In the genomic region with DNA sequence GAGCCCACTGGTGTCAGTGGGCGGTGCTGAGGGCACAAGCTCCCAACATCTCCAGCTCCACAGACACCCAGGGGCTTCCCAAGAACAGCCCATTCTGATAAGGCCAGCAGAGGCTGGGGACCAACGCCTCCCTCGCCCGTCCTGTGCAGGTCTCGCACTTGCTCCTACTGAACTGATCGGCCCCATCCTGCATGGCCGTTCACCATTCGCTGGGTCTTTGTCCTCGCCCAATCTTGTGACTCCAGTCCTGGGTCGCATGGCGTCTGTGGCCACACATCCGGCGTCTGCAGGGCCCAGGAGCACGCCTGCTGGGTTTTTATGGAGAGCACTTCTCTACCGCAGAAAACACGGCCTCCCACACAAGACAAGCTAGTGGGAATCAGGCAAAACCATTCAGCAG, we compare ENCODE assay signal across 30 cellular contexts. TPM values are rescaled to one million over a fixed set of nuclear protein-coding genes. Genes with fewer than 3 reads are reported as not detected.
DNase-seq lines count a peak whose midpoint lies in the region; ATAC-seq, FAIRE-seq and TF ChIP-seq lines count a peak whose summit lies in the region.
"Had no signal": no experiment of that assay in that cellular context is flagged by ENCODE, and none has a peak within 500 bp of the region (broad histone marks: within the 10 kb centered on the region; RNA-seq: fewer than 3 reads in every experiment).

No MANE protein-coding gene starts in this region.

- H4K5ac ChIP-seq in H1 (ENCODE audit: insufficient read length, low read depth, low read length): no peak overlapping the region

- H4K8ac ChIP-seq in H1 (ENCODE audit: extremely low read depth, insufficient read depth, low read length): peak overlapping the region; percentile 25; the same call in 1 of the 2 replicates

- no peak overlapping the region for H2BK20ac ChIP-seq in H1 (ENCODE audit: low read length)

- H3K9ac ChIP-seq in H1 (replicated peaks in 1 of 4; ENCODE audit: extremely low read depth in 1 of 4, low read depth in 3 of 4, low read length in 3 of 4): no peak overlapping the region
- H3K9ac ChIP-seq: BLaER1 treated with 17β-estradiol and CSF1 and Interleukin-3, amounts not matched to agents 10 nM and 100 nM; SK-N-SH had no signal

- no peak overlapping the region for H3K4me3 Mint-ChIP-seq in CD14-positive monocyte
- H3K4me3 Mint-ChIP-seq: CD8-positive, alpha-beta T cell had no signal

- no peak for TF ChIP-seq POLR2A in H1 (IDR thresholded peaks at IDR 0.05; ENCODE audit: control extremely low read depth in 1 of 2, low read depth in 2 of 2, low read length in 2 of 2)

- no peak overlapping the region for H3K4me2 ChIP-seq in H1 (ENCODE audit: insufficient read depth in 1 of 2, low read depth in 2 of 2, low read length in 2 of 2)
- H3K4me2 ChIP-seq in osteoblast (ENCODE audit: insufficient read depth, low read length): no peak overlapping the region
- H3K4me2 ChIP-seq: SK-N-SH had no signal

- H3K9me3 Mint-ChIP-seq in CD14-positive monocyte: no peaks in the 10 kb centered on the region
- H3K9me3 Mint-ChIP-seq: CD8-positive, alpha-beta T cell had no signal

- 94% methylated on average over 15 of the region's 16 CpGs; no CpG with 5 or more reads in 1 of the 2 experiments for WGBS in H1 (ENCODE audit: extremely low coverage in 1 of 2, insufficient coverage in 1 of 2, insufficient read length in 1 of 2, insufficient replicate concordance in 2 of 2, low coverage in 1 of 2, low lambda C conversion rate in 2 of 2, missing lambda C conversion rate in 1 of 2), 2 experiments

- H3K14ac ChIP-seq in H1 (ENCODE audit: insufficient read length): no peak overlapping the region

- ATAC-seq in left cardiac atrium: no peak
- no peak for ATAC-seq in GM18502 (IDR thresholded peaks at IDR 0.05; ENCODE audit: poor library complexity, unreplicated experiment)
- ATAC-seq: CD8-positive, alpha-beta T cell; GM12878; HCT116 had no signal

- H3K27me3 ChIP-seq in right atrium auricular region (no peaks in the 10 kb centered on the region), H1 (replicated peaks in 1 of 4; ENCODE audit: control insufficient read depth in 3 of 4, extremely low read depth in 1 of 4, insufficient read depth in 3 of 4, low read length in 3 of 4) (no peaks in the 10 kb centered on the region), osteoblast (ENCODE audit: insufficient read depth, low read length) (peaks cover 3% of the 10 kb centered on the region)

- H4K20me1 ChIP-seq in H1 (replicated peaks in 1 of 2; ENCODE audit: control insufficient read depth in 1 of 2, insufficient read depth in 2 of 2, low read length in 2 of 2) (peaks cover 3 to 6% of the 10 kb centered on the region in 2 experiments), osteoblast (ENCODE audit: insufficient read depth, low read length) (peaks cover 22% of the 10 kb centered on the region)

- no peak overlapping the region for H3K23ac ChIP-seq in H1 (ENCODE audit: insufficient read length)

- H3K9me3 ChIP-seq in right atrium auricular region (no peaks in the 10 kb centered on the region), H1 (ENCODE audit: insufficient read depth in 2 of 2, low read depth in 1 of 2, low read length in 1 of 2) (no peaks in the 10 kb centered on the region), osteoblast (ENCODE audit: low read depth, low read length) (no peaks in the 10 kb centered on the region)
- H3K9me3 ChIP-seq: BLaER1 treated with 17β-estradiol and CSF1 and Interleukin-3, amounts not matched to agents 10 nM and 100 nM; Caco-2; SK-N-SH had no signal

- peak overlapping the region in 2 of 7 donors; percentile 30 to 51 for H3K27ac Mint-ChIP-seq in CD14-positive monocyte
- H3K27ac Mint-ChIP-seq: CD8-positive, alpha-beta T cell had no signal

- H2BK12ac ChIP-seq in H1 (ENCODE audit: low read depth, low read length): no peak overlapping the region

- peaks cover 2 to 5% of the 10 kb centered on the region in 2 donors for H3K36me3 Mint-ChIP-seq in CD14-positive monocyte

- H3K79me2 ChIP-seq in H1 (ENCODE audit: control insufficient read depth in 1 of 2, insufficient read depth in 2 of 2, low read length in 2 of 2) (no peaks in the 10 kb centered on the region), osteoblast (ENCODE audit: insufficient read depth, low read length) (no peaks in the 10 kb centered on the region)

- H2AFZ ChIP-seq in H1 (ENCODE audit: low read length) (no peak overlapping the region), osteoblast (ENCODE audit: low read length) (no peak overlapping the region)

- no peak for TF ChIP-seq CTCF in right atrium auricular region (IDR thresholded peaks at IDR 0.05)
- TF ChIP-seq CTCF in H1 (IDR thresholded peaks at IDR 0.05; ENCODE audit: control extremely low read depth in 1 of 3, insufficient read depth in 1 of 3, low read depth in 1 of 3, low read length in 3 of 3): no peak
- no peak for TF ChIP-seq CTCF in osteoblast (IDR thresholded peaks at IDR 0.05; ENCODE audit: extremely low read depth, low read depth, low read length)
- no peak for TF ChIP-seq CTCF in CD14-positive monocyte (IDR thresholded peaks at IDR 0.05)

- no peak for TF ChIP-seq EP300 in H1 (IDR thresholded peaks at IDR 0.05; ENCODE audit: borderline replicate concordance in 1 of 2, low read depth in 2 of 2, low read length in 2 of 2)

- CTCF ChIA-PET in H1 (lab: Charles Lee; ENCODE audit: partially characterized antibody): interaction anchor here (1.1 to 2.4 kb wide), 3 partner anchors 10 to 82 kb away, joined by 3 to 18 read pairs (median 3); no protein-coding TSS in a partner anchor

- no peak for FAIRE-seq in H1 (lab: Jason Lieb, UNC)
- FAIRE-seq: A204.1, GM12878, K562 had no signal

- no peak for TF ChIP-seq RAD21 in H1 (IDR thresholded peaks at IDR 0.05 in 1 of 2, conservative IDR thresholded peaks at IDR 0.05 in 1 of 2; ENCODE audit: low read depth in 2 of 2, low read length in 2 of 2)

- no peaks in the 10 kb centered on the region for H3K4me1 Mint-ChIP-seq in CD14-positive monocyte

- H3K27ac ChIP-seq in right atrium auricular region (peak overlapping the region; percentile 3 to 51), H1 (ENCODE audit: low read depth, low read length) (no peak overlapping the region), osteoblast (ENCODE audit: low read depth, low read length) (no peak overlapping the region)

- no peak overlapping the region for H2BK5ac ChIP-seq in H1 (ENCODE audit: low read depth, low read length)

- H2AK5ac ChIP-seq in H1 (ENCODE audit: low read depth, low read length): no peak overlapping the region

- H3K23me2 ChIP-seq in H1 (ENCODE audit: low read depth, low read length): no peaks in the 10 kb centered on the region

- POLR2A ChIA-PET in H1 (lab: Charles Lee; ENCODE audit: partially characterized antibody): no interaction called here

- H4K91ac ChIP-seq in H1 (replicated peaks; ENCODE audit: insufficient read length, low read length): no peak overlapping the region

- H2BK15ac ChIP-seq in H1 (ENCODE audit: low read length): no peak overlapping the region

- H3K36me3 ChIP-seq in right atrium auricular region (peaks cover 5% of the 10 kb centered on the region), H1 (ENCODE audit: control insufficient read depth in 2 of 4, insufficient read depth in 4 of 4, low read length in 3 of 4) (no peaks in the 10 kb centered on the region; a peak in 1 of 8 replicates), osteoblast (ENCODE audit: insufficient read depth, low read length) (peaks cover under 1% of the 10 kb centered on the region)

- H3K79me1 ChIP-seq in H1 (ENCODE audit: low read depth, low read length): no peaks in the 10 kb centered on the region

- peaks cover 0 to 18% of the 10 kb centered on the region in 2 donors for H3K4me1 ChIP-seq in right atrium auricular region
- H3K4me1 ChIP-seq in H1 (replicated peaks in 1 of 4; ENCODE audit: control insufficient read depth in 3 of 4, insufficient read depth in 4 of 4, low read length in 3 of 4): no peaks in the 10 kb centered on the region
- H3K4me1 ChIP-seq in osteoblast (ENCODE audit: insufficient read depth, low read length): no peaks in the 10 kb centered on the region
- H3K4me1 ChIP-seq: Caco-2 had no signal

- no peak overlapping the region for H3K56ac ChIP-seq in H1 (replicated peaks; ENCODE audit: insufficient read length, low read depth, low read length)

- DNase-seq in right atrium auricular region (ENCODE audit: low spot score) (no peak), left cardiac atrium (no peak), H1 (ENCODE audit: low read depth in 1 of 2, low spot score in 2 of 2) (peak in 1 of 2 experiments; percentile 38), osteoblast (ENCODE audit: insufficient read length, low spot score, missing footprints) (peak; percentile 55), CD14-positive monocyte (ENCODE audit: low spot score) (no peak), HUDEP-2 (lab: John Stamatoyannopoulos, UW; ENCODE audit: unreplicated experiment in 76 of 76) (no peak)
- DNase-seq: Caco-2; CD8-positive, alpha-beta T cell; DMS79; EL; GDM1; GOT3; Kasumi-1; NCI-H1092 treated with DMSO at 0.1 percent for 48 hours; NCI-H1436; NCI-H187; NCI-H2081 treated with DMSO at 0.1 percent for 48 hours; NCI-H2171; NCI-H226; NCI-H510A; NCI-H69; SK-N-SH had no signal

- no peak overlapping the region for H3K4ac ChIP-seq in H1 (replicated peaks; ENCODE audit: insufficient read length, low read depth, low read length)

- no peak overlapping the region for H2BK120ac ChIP-seq in H1 (replicated peaks; ENCODE audit: low read depth, low read length)

- no peak overlapping the region for H3K18ac ChIP-seq in H1 (ENCODE audit: extremely low read depth, low read length)

- peaks cover 0 to 2% (median 2%) of the 10 kb centered on the region in 3 donors for H3K27me3 Mint-ChIP-seq in CD14-positive monocyte (ENCODE audit: low read depth in 3 of 3)

- intact Hi-C loops in left cardiac atrium (cut with DNase I): no loop called here
- intact Hi-C loops in CD14-positive monocyte (cut with micrococcal nuclease): no loop called here

- H3K4me3 ChIP-seq in right atrium auricular region (no peak overlapping the region), H1 (ENCODE audit: extremely low read depth in 1 of 4, insufficient read depth in 2 of 4, low read depth in 3 of 4, low read length in 4 of 4) (no peak overlapping the region), osteoblast (ENCODE audit: insufficient read depth, low read length) (no peak overlapping the region)
- H3K4me3 ChIP-seq: BLaER1 treated with 17β-estradiol and CSF1 and Interleukin-3, amounts not matched to agents 10 nM and 100 nM; GM12878; K562 had no signal

RNA-seq across cellular contexts. Expression of a gene that starts 7.2 kb away (rescaled TPM):
- 10 to 100 TPM in 1 of 2 donors, 1 to 10 TPM in 1; 7.7 to 51.0 TPM for total RNA-seq in right atrium auricular region
- total RNA-seq in left cardiac atrium: 10 to 100 TPM; 16.5 to 35.9 TPM
- not detected in 2 replicates for total RNA-seq in H1 (2021; fragmentation: NEBNext Ultra II Directional; extraction: Animal tissue kit (Norgen Biotek cat#: 25700))
- not detected in 2 replicates for polyA plus RNA-seq in H1 (2011; rRNA removed)
- not detected for polyA plus RNA-seq in H1 (2011; cell fraction: cytosol; rRNA removed)
- not detected for polyA plus RNA-seq in H1 (2011; cell fraction: nucleus; rRNA removed)
- polyA plus RNA-seq in H1 (2012, experiment 1 of 2): not detected in 4 replicates
- not detected for polyA plus RNA-seq in H1 (2012, experiment 2 of 2)
- polyA plus RNA-seq in H1 (2013, experiment 1 of 2): not detected
- not detected for polyA plus RNA-seq in H1 (2013, experiment 2 of 2)
- polyA minus RNA-seq in H1 (2011; rRNA and poly(A)+ RNA removed): not detected in 2 replicates
- not detected for polyA minus RNA-seq in H1 (2011; cell fraction: cytosol; rRNA and poly(A)+ RNA removed)
- not detected for polyA minus RNA-seq in H1 (2011; cell fraction: nucleus; rRNA and poly(A)+ RNA removed)
- total RNA-seq in osteoblast: under 0.01 TPM in 1 of 2 replicates, not detected in the other
- not detected for polyA plus RNA-seq in CD14-positive monocyte
- total RNA-seq: Caco-2; CD8-positive, alpha-beta T cell; K562; M059J had no signal
- polyA plus RNA-seq: AG04450, K562, SK-N-SH had no signal

RNA-seq across cellular contexts. Expression of a gene that starts 19.4 kb away (rescaled TPM):
- 1 to 10 TPM; 5.6 to 7.1 TPM for total RNA-seq in right atrium auricular region
- 1 to 10 TPM; 7.8 to 9.6 TPM for total RNA-seq in left cardiac atrium
- total RNA-seq in H1 (2021; fragmentation: NEBNext Ultra II Directional; extraction: Animal tissue kit (Norgen Biotek cat#: 25700)): 7.2 and 8.0 TPM in 2 replicates
- polyA plus RNA-seq in H1 (2011; rRNA removed): 2.9 and 3.4 TPM in 2 replicates
- polyA plus RNA-seq in H1 (2011; cell fraction: cytosol; rRNA removed): 3.9 TPM
- polyA plus RNA-seq in H1 (2011; cell fraction: nucleus; rRNA removed): 4.5 TPM
- 4.7 to 6.8 TPM (median 5.7 TPM) in 4 replicates for polyA plus RNA-seq in H1 (2012, experiment 1 of 2)
- 1.6 TPM for polyA plus RNA-seq in H1 (2012, experiment 2 of 2)
- polyA plus RNA-seq in H1 (2013, experiment 1 of 2): 4.8 TPM
- 5.6 TPM for polyA plus RNA-seq in H1 (2013, experiment 2 of 2)
- 3.1 and 3.8 TPM in 2 replicates for polyA minus RNA-seq in H1 (2011; rRNA and poly(A)+ RNA removed)
- polyA minus RNA-seq in H1 (2011; cell fraction: cytosol; rRNA and poly(A)+ RNA removed): 3.6 TPM
- 6.9 TPM for polyA minus RNA-seq in H1 (2011; cell fraction: nucleus; rRNA and poly(A)+ RNA removed)
- 4.3 and 6.2 TPM in 2 replicates for total RNA-seq in osteoblast
- 1 to 10 TPM in 1 of 2 donors, under 1 TPM in 1; 0.85 to 1.5 TPM for polyA plus RNA-seq in CD14-positive monocyte

RNA-seq across cellular contexts. Expression of a gene that starts 19.6 kb away (rescaled TPM):
- total RNA-seq in right atrium auricular region (100 to 1,000 TPM; 242 to 366 TPM), left cardiac atrium (100 to 1,000 TPM; 395 to 449 TPM), osteoblast (83.6 and 84.6 TPM in 2 replicates)
- 86.1 and 87.3 TPM in 2 replicates for total RNA-seq in H1 (2021; fragmentation: NEBNext Ultra II Directional; extraction: Animal tissue kit (Norgen Biotek cat#: 25700))
- polyA plus RNA-seq in H1 (2011; rRNA removed) (59.7 and 80.6 TPM in 2 replicates), CD14-positive monocyte (10 to 100 TPM; 91.5 to 98.0 TPM)
- 67.8 TPM for polyA plus RNA-seq in H1 (2011; cell fraction: cytosol; rRNA removed)
- 130 TPM for polyA plus RNA-seq in H1 (2011; cell fraction: nucleus; rRNA removed)
- 86.7 to 111 TPM (median 100 TPM) in 4 replicates for polyA plus RNA-seq in H1 (2012, experiment 1 of 2)
- 40.5 TPM for polyA plus RNA-seq in H1 (2012, experiment 2 of 2)
- 113 TPM for polyA plus RNA-seq in H1 (2013, experiment 1 of 2)
- 113 TPM for polyA plus RNA-seq in H1 (2013, experiment 2 of 2)
- 125 and 144 TPM in 2 replicates for polyA minus RNA-seq in H1 (2011; rRNA and poly(A)+ RNA removed)
- polyA minus RNA-seq in H1 (2011; cell fraction: cytosol; rRNA and poly(A)+ RNA removed): 67.0 TPM
- 99.3 TPM for polyA minus RNA-seq in H1 (2011; cell fraction: nucleus; rRNA and poly(A)+ RNA removed)

Comparison
In these comparisons a context has a peak if more than half of its experiments do, and no peak if none do; other contexts are left out.
1. H3K27ac ChIP-seq: peak in right atrium auricular region (2 of 2); none in H1 (single experiment) and osteoblast (single experiment).